In the genomic region with DNA sequence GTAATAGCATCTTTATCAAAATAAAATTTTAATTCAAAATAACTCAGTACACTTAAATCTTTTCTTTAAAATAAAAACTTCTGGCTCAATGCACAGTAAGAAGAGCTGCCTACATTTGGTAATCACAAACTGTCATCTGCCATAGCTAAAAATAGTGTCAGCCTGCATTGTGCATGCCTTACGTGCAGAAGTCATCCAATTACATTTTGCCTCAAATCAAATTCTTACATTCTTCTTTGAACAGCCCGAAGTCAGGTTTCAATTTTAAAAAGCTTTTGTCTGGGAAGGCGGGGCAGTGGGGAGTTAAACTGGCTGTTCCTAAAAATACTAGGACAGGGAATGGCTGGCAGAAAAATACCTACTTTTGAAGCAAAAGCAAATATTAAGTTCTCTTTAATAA, we compare ENCODE assay signal across 8 cellular contexts. TPM values are rescaled to one million over a fixed set of nuclear protein-coding genes. Genes with fewer than 3 reads are reported as not detected.
A peak's percentile ranks its signal among the peaks of the same experiment; 100 is the strongest.
DNase-seq lines count a peak whose midpoint lies in the region; ATAC-seq and TF ChIP-seq lines count a peak whose summit lies in the region.
"Had no signal": no experiment of that assay in that cellular context is flagged by ENCODE, and none has a peak within 500 bp of the region (broad histone marks: within the 10 kb centered on the region; RNA-seq: fewer than 3 reads in every experiment).

No MANE protein-coding gene starts in this region.

- WGBS in mammary epithelial cell (ENCODE audit: low coverage, missing lambda C conversion rate): 8% methylated on average over 3 of the region's 3 CpGs

- no peaks in the 10 kb centered on the region for H3K27me3 ChIP-seq in mammary epithelial cell (ENCODE audit: insufficient read depth, low read length)
- no peaks in the 10 kb centered on the region for H3K27me3 ChIP-seq in gastrocnemius medialis

- peaks cover 27% of the 10 kb centered on the region for H4K20me1 ChIP-seq in mammary epithelial cell (ENCODE audit: insufficient read depth, low read length)

- no peaks in the 10 kb centered on the region for H3K9me3 ChIP-seq in mammary epithelial cell (replicated peaks; ENCODE audit: insufficient read depth, low read length)
- H3K9me3 ChIP-seq in gastrocnemius medialis: no peaks in the 10 kb centered on the region

- H3K9ac ChIP-seq in mammary epithelial cell (ENCODE audit: insufficient read depth, low read length): peak overlapping the region; percentile 36

- H3K36me3 ChIP-seq in mammary epithelial cell (ENCODE audit: insufficient read depth, low read length): no peaks in the 10 kb centered on the region
- no peaks in the 10 kb centered on the region for H3K36me3 ChIP-seq in gastrocnemius medialis

- H3K79me2 ChIP-seq in mammary epithelial cell (ENCODE audit: insufficient read depth, low read length): peaks cover 97% of the 10 kb centered on the region

- H3K4me3 ChIP-seq in mammary epithelial cell (replicated peaks in 1 of 3; ENCODE audit: insufficient read depth in 1 of 3, low read depth in 2 of 3, low read length in 3 of 3) (no peak overlapping the region), gastrocnemius medialis (peak overlapping the region; percentile 28 to 56 (median 44))

- dilution Hi-C loops in mammary epithelial cell (cut with HindIII; ENCODE audit: low sequenced_read_pairs): no loop called here

- intact Hi-C loops in mammary epithelial cell (cut with micrococcal nuclease) (no loop called here), gastrocnemius medialis (cut with DNase I; ENCODE audit: low total_unique reads) (no loop called here)

- peak in 1 of 2 donors; percentile 42 for TF ChIP-seq POLR2A in gastrocnemius medialis (IDR thresholded peaks at IDR 0.05)

- peak overlapping the region; percentile 69 for H3K4me2 ChIP-seq in mammary epithelial cell (ENCODE audit: insufficient read depth, low read depth, low read length)

- DNase-seq in NCI-H2107 treated with DMSO at 0.1 percent for 48 hours (lab: John Stamatoyannopoulos, UW; ENCODE audit: unreplicated experiment) (peak; percentile 69), mammary epithelial cell (peak; percentile 52), gastrocnemius medialis (peak; percentile 40 to 50)
- DNase-seq: T-cell had no signal

- TF ChIP-seq CTCF in mammary epithelial cell (conservative IDR thresholded peaks at IDR 0.05 in 1 of 2, IDR thresholded peaks at IDR 0.05 in 1 of 2; ENCODE audit: extremely low read depth in 1 of 2, insufficient read depth in 1 of 2, low read depth in 1 of 2, low read length in 2 of 2): no peak
- TF ChIP-seq CTCF in gastrocnemius medialis (IDR thresholded peaks at IDR 0.05 in 4 of 5, conservative IDR thresholded peaks at IDR 0.05 in 1 of 5): no peak

- no TSS peak for BruUV-seq in mammary epithelial cell (replicated peaks; lab: Mats Ljungman, UMichigan)

- H3K27ac ChIP-seq in mammary epithelial cell (ENCODE audit: insufficient read depth, low read depth, low read length) (peak overlapping the region; percentile 36), gastrocnemius medialis (peak overlapping the region; percentile 89 to 94 (median 91))

- no peak overlapping the region for H2AFZ ChIP-seq in mammary epithelial cell (ENCODE audit: low read depth, low read length)

- peak; percentile 35 for ATAC-seq in GM18858 (IDR thresholded peaks at IDR 0.05; ENCODE audit: unreplicated experiment)
- peak; percentile 88 to 89 for ATAC-seq in gastrocnemius medialis
- no peak for ATAC-seq in GM21619 (IDR thresholded peaks at IDR 0.05; ENCODE audit: unreplicated experiment)
- no peak for ATAC-seq in HG02852 (IDR thresholded peaks at IDR 0.05; ENCODE audit: unreplicated experiment)
- ATAC-seq in GM18511 (IDR thresholded peaks at IDR 0.05; ENCODE audit: unreplicated experiment): no peak

- CTCF ChIA-PET in mammary epithelial cell (lab: Charles Lee; ENCODE audit: low non-redundant PET): no interaction called here

- H3K4me1 ChIP-seq in mammary epithelial cell (ENCODE audit: insufficient read depth, low read length) (peaks cover 15% of the 10 kb centered on the region), gastrocnemius medialis (peaks cover 86 to 89% of the 10 kb centered on the region in 2 donors)

- in situ Hi-C loops in mammary epithelial cell (cut with MboI; ENCODE audit: low sequenced_read_pairs in 2 of 2): no loop called here
- in situ Hi-C loops in gastrocnemius medialis (cut with MboI; ENCODE audit: low sequenced_read_pairs in 4 of 4): loop anchor here in 1 of 4 donors (25.0 kb wide), 1 partner anchor 887 kb away; a partner anchor contains a TSS

RNA-seq across cellular contexts. Expression of a gene that starts 51.1 kb away (rescaled TPM):
- total RNA-seq in mammary epithelial cell (100 to 1,000 TPM; 222 to 401 TPM), gastrocnemius medialis (100 to 1,000 TPM; 183 to 259 (median 244) TPM)
- 278 TPM for polyA plus RNA-seq in mammary epithelial cell
- 718 TPM for polyA minus RNA-seq in mammary epithelial cell

Comparison
In these comparisons a context has a peak if more than half of its experiments do, and no peak if none do; other contexts are left out.
1. ATAC-seq: peak in GM18858 (single experiment) and gastrocnemius medialis (2 of 2); none in GM21619 (single experiment), HG02852 (single experiment) and GM18511 (single experiment).
2. H3K4me3 ChIP-seq: peak in gastrocnemius medialis (4 of 4); none in mammary epithelial cell (0 of 3).
3. Peak in every context shown above with its lines, with median percentiles within 50 percentile points of each other: DNase-seq.